ENCODE assay signal across 10 cellular contexts in genomic region chr22:46547179-46547882, GRCh38. TPM values are rescaled to one million over a fixed set of nuclear protein-coding genes. Genes with fewer than 3 reads are reported as not detected.
DNase-seq lines count a peak whose midpoint lies in the region; ATAC-seq, FAIRE-seq and TF ChIP-seq lines count a peak whose summit lies in the region.
"Had no signal": no experiment of that assay in that cellular context is flagged by ENCODE, and none has a peak within 500 bp of the region (broad histone marks: within the 10 kb centered on the region; RNA-seq: fewer than 3 reads in every experiment).

No MANE protein-coding gene starts in this region.

- peaks cover 14% of the 10 kb centered on the region for H3K4me1 ChIP-seq in ACC112 (ENCODE audit: control insufficient read depth, insufficient read depth, low read length, unreplicated experiment)

- no peaks in the 10 kb centered on the region for H3K27me3 ChIP-seq in ACC112 (ENCODE audit: insufficient read depth, low read length)

- DNase-seq in RCC 7860 (ENCODE audit: low spot score): peak; percentile 88
- peak; percentile 65 for DNase-seq in fibroblast of pulmonary artery (ENCODE audit: low read depth)
- DNase-seq in nephron progenitor cell: peak; percentile 57
- DNase-seq in activated CD8-positive, alpha-beta T cell treated with anti-CD3 and anti-CD28 coated beads, Interleukin-2, amount 10 ng/mL, durations not matched to agents 7 days and 5 days: no peak
- no peak for DNase-seq in globus pallidus (ENCODE audit: low spot score)
- DNase-seq in activated naive CD4-positive, alpha-beta T cell treated with anti-CD3 and anti-CD28 coated beads, Interleukin-2, amount 10 ng/mL, durations not matched to agents 7 days and 5 days: no peak

- peak overlapping the region; percentile 47 for H3K4me3 Mint-ChIP-seq in nephron progenitor cell
- no peak overlapping the region for H3K4me3 Mint-ChIP-seq in activated CD8-positive, alpha-beta T cell treated with anti-CD3 and anti-CD28 coated beads, Interleukin-2, amount 10 ng/mL, durations not matched to agents 7 days and 5 days
- H3K4me3 Mint-ChIP-seq in activated naive CD4-positive, alpha-beta T cell treated with anti-CD3 and anti-CD28 coated beads, Interleukin-2, amount 10 ng/mL, durations not matched to agents 7 days and 5 days: no peak overlapping the region
- H3K4me3 Mint-ChIP-seq: activated T-helper 17 cell treated with anti-CD3 and anti-CD28 coated beads, Interleukin-2, amount 50 U/mL, for 72 hours; B cell had no signal

- CTCF ChIA-PET in activated CD8-positive, alpha-beta T cell treated with anti-CD3 and anti-CD28 coated beads, Interleukin-2, amount 10 ng/mL, durations not matched to agents 7 days and 5 days (lab: Charles Lee): interaction anchor here (1.1 to 9.0 kb wide), 2 partner anchors 16 to 180 kb away, joined by 6 to 68 read pairs; no protein-coding TSS in a partner anchor
- CTCF ChIA-PET in activated naive CD4-positive, alpha-beta T cell treated with anti-CD3 and anti-CD28 coated beads, Interleukin-2, amount 10 ng/mL, durations not matched to agents 7 days and 5 days (lab: Charles Lee): interaction anchor here (0.7 to 1.4 kb wide), 2 partner anchors 180 to 1645 kb away, joined by 3 to 8 read pairs; no protein-coding TSS in a partner anchor

- peak overlapping the region; percentile 74; the same call in 1 of the 2 replicates for H3K27ac ChIP-seq in ACC112 (ENCODE audit: low read depth, low read length)

- no peaks in the 10 kb centered on the region for H3K36me3 Mint-ChIP-seq in nephron progenitor cell (ENCODE audit: low read depth)
- H3K36me3 Mint-ChIP-seq in activated CD8-positive, alpha-beta T cell treated with anti-CD3 and anti-CD28 coated beads, Interleukin-2, amount 10 ng/mL, durations not matched to agents 7 days and 5 days (ENCODE audit: low read depth): no peaks in the 10 kb centered on the region
- H3K36me3 Mint-ChIP-seq in activated naive CD4-positive, alpha-beta T cell treated with anti-CD3 and anti-CD28 coated beads, Interleukin-2, amount 10 ng/mL, durations not matched to agents 7 days and 5 days: no peaks in the 10 kb centered on the region

- TF ChIP-seq CTCF in fibroblast of pulmonary artery (IDR thresholded peaks at IDR 0.05; ENCODE audit: low read length, missing control alignments) (no peak), nephron progenitor cell (IDR thresholded peaks at IDR 0.05) (no peak)

- H3K4me3 ChIP-seq in ACC112 (ENCODE audit: low read depth, low read length) (no peak overlapping the region), fibroblast of pulmonary artery (replicated peaks; ENCODE audit: low read depth, low read length) (no peak overlapping the region)

- no peak overlapping the region for H2AFZ ChIP-seq in ACC112 (ENCODE audit: low read length, unreplicated experiment)

- POLR2A ChIA-PET in activated CD8-positive, alpha-beta T cell treated with anti-CD3 and anti-CD28 coated beads, Interleukin-2, amount 10 ng/mL, durations not matched to agents 7 days and 5 days (lab: Charles Lee): no interaction called here

- H3K9me3 Mint-ChIP-seq in nephron progenitor cell: peaks cover 1% of the 10 kb centered on the region
- peaks cover under 1% of the 10 kb centered on the region for H3K9me3 Mint-ChIP-seq in activated CD8-positive, alpha-beta T cell treated with anti-CD3 and anti-CD28 coated beads, Interleukin-2, amount 10 ng/mL, durations not matched to agents 7 days and 5 days (ENCODE audit: insufficient read depth)
- H3K9me3 Mint-ChIP-seq in activated naive CD4-positive, alpha-beta T cell treated with anti-CD3 and anti-CD28 coated beads, Interleukin-2, amount 10 ng/mL, durations not matched to agents 7 days and 5 days: peaks cover under 1% of the 10 kb centered on the region
- H3K9me3 Mint-ChIP-seq: activated T-helper 17 cell treated with anti-CD3 and anti-CD28 coated beads, Interleukin-2, amount 50 U/mL, for 72 hours had no signal

- H3K79me2 ChIP-seq in ACC112 (ENCODE audit: control insufficient read depth, insufficient read depth, low read length, unreplicated experiment): no peaks in the 10 kb centered on the region

- peaks cover 48% of the 10 kb centered on the region for H3K4me1 Mint-ChIP-seq in nephron progenitor cell
- H3K4me1 Mint-ChIP-seq in activated CD8-positive, alpha-beta T cell treated with anti-CD3 and anti-CD28 coated beads, Interleukin-2, amount 10 ng/mL, durations not matched to agents 7 days and 5 days (ENCODE audit: low read depth): no peaks in the 10 kb centered on the region
- H3K4me1 Mint-ChIP-seq in activated naive CD4-positive, alpha-beta T cell treated with anti-CD3 and anti-CD28 coated beads, Interleukin-2, amount 10 ng/mL, durations not matched to agents 7 days and 5 days: no peaks in the 10 kb centered on the region
- H3K4me1 Mint-ChIP-seq: activated T-helper 17 cell treated with anti-CD3 and anti-CD28 coated beads, Interleukin-2, amount 50 U/mL, for 72 hours had no signal

- no peaks in the 10 kb centered on the region for H3K36me3 ChIP-seq in ACC112 (ENCODE audit: insufficient read depth, low read length)

- FAIRE-seq in RCC 7860 (lab: Jason Lieb, UNC): peak; percentile 73

- peaks cover 28% of the 10 kb centered on the region for H3K27me3 Mint-ChIP-seq in nephron progenitor cell (ENCODE audit: low read depth, poor library complexity)
- peaks cover 6% of the 10 kb centered on the region for H3K27me3 Mint-ChIP-seq in activated CD8-positive, alpha-beta T cell treated with anti-CD3 and anti-CD28 coated beads, Interleukin-2, amount 10 ng/mL, durations not matched to agents 7 days and 5 days (ENCODE audit: low read depth)
- peaks cover 61% of the 10 kb centered on the region for H3K27me3 Mint-ChIP-seq in activated naive CD4-positive, alpha-beta T cell treated with anti-CD3 and anti-CD28 coated beads, Interleukin-2, amount 10 ng/mL, durations not matched to agents 7 days and 5 days

- ATAC-seq in activated CD8-positive, alpha-beta T cell treated with anti-CD3 and anti-CD28 coated beads, Interleukin-2, amount 10 ng/mL, durations not matched to agents 7 days and 5 days: no peak
- no peak for ATAC-seq in HG03196 (IDR thresholded peaks at IDR 0.05; ENCODE audit: unreplicated experiment)
- ATAC-seq: activated T-helper 17 cell treated with anti-CD3 and anti-CD28 coated beads, Interleukin-2, amount 50 U/mL, for 72 hours had no signal

- peak overlapping the region; percentile 84 for H3K27ac Mint-ChIP-seq in nephron progenitor cell
- no peak overlapping the region for H3K27ac Mint-ChIP-seq in activated CD8-positive, alpha-beta T cell treated with anti-CD3 and anti-CD28 coated beads, Interleukin-2, amount 10 ng/mL, durations not matched to agents 7 days and 5 days
- no peak overlapping the region for H3K27ac Mint-ChIP-seq in activated naive CD4-positive, alpha-beta T cell treated with anti-CD3 and anti-CD28 coated beads, Interleukin-2, amount 10 ng/mL, durations not matched to agents 7 days and 5 days
- H3K27ac Mint-ChIP-seq: activated T-helper 17 cell treated with anti-CD3 and anti-CD28 coated beads, Interleukin-2, amount 50 U/mL, for 72 hours; B cell had no signal

RNA-seq across cellular contexts. Expression of gene CELSR1, which starts 9.9 kb away (rescaled TPM):
- under 1 TPM in 1 of 2 experiments, not detected in 1; 0.08 TPM for total RNA-seq in activated CD8-positive, alpha-beta T cell treated with anti-CD3 and anti-CD28 coated beads, Interleukin-2, amount 10 ng/mL, durations not matched to agents 7 days and 5 days

Comparison
In these comparisons a context has a peak if more than half of its experiments do, and no peak if none do; other contexts are left out.
1. DNase-seq: peak in RCC 7860 (single experiment), fibroblast of pulmonary artery (single experiment) and nephron progenitor cell (single experiment); none in activated CD8-positive, alpha-beta T cell treated with anti-CD3 and anti-CD28 coated beads, Interleukin-2, amount 10 ng/mL, durations not matched to agents 7 days and 5 days (single experiment), globus pallidus (single experiment) and activated naive CD4-positive, alpha-beta T cell treated with anti-CD3 and anti-CD28 coated beads, Interleukin-2, amount 10 ng/mL, durations not matched to agents 7 days and 5 days (single experiment).